ENCODE assay signal across 1 cellular context in genomic region chr17:75130632-75131277, GRCh38.
TF ChIP-seq lines count a peak whose summit lies in the region.

No MANE protein-coding gene starts in this region.

TF ChIP-seq in endothelial cell of umbilical vein, 7 proteins besides CTCF, POLR2A, EP300 and RAD21:
- no peak for TF ChIP-seq FOS (IDR thresholded peaks at IDR 0.05; ENCODE audit: borderline replicate concordance, insufficient read depth, low read length)
- TF ChIP-seq POLR2AphosphoS5 (IDR thresholded peaks at IDR 0.05; ENCODE audit: insufficient read depth, low read depth, low read length): no peak
- TF ChIP-seq, protein P1, sequence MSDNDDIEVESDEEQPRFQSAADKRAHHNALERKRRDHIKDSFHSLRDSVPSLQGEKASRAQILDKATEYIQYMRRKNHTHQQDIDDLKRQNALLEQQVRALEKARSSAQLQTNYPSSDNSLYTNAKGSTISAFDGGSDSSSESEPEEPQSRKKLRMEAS (IDR thresholded peaks at IDR 0.05; ENCODE audit: insufficient read depth, insufficient read length): no peak
- no peak for TF ChIP-seq GATA2 (IDR thresholded peaks at IDR 0.05; ENCODE audit: insufficient read depth, insufficient read length, low read depth, low read length)
- TF ChIP-seq JUN (IDR thresholded peaks at IDR 0.05; ENCODE audit: borderline replicate concordance, insufficient read depth, insufficient read length, low read depth): no peak
